ENCODE assay signal across 8 cellular contexts in the genomic region with DNA sequence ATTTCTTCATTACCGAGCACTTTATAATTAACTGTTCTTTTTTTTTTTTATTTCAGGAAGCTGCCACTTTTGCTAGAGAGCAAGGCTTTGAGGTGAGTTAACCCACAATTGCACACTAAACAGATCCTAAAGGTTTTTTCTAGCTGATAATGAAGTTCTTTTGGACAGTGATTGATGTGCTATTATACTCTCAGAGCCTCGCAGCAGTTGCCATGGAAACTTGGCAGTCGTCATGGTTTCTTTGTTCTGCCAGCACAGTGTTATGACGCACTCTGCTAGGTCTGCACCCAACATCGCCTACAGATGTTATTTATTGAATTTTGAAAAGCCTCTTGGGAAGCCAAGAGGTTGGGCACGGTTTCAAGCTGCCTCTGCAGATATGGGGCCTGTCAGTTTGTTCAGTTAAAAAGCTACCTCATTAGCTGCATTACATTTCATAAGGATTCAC.
DNase-seq lines count a peak whose midpoint lies in the region; ATAC-seq, FAIRE-seq and TF ChIP-seq lines count a peak whose summit lies in the region.

No MANE protein-coding gene starts in this region.

- 9 to 13% methylated on average over 6 of the region's 6 CpGs for WGBS in thyroid gland, 2 donors

- no peak for ATAC-seq in HG03095 (IDR thresholded peaks at IDR 0.05; ENCODE audit: unreplicated experiment)

- no peaks in the 10 kb centered on the region for H3K36me3 ChIP-seq in thyroid gland

- H3K4me1 ChIP-seq in thyroid gland = peaks cover 62 to 66% of the 10 kb centered on the region in 2 donors

- peaks cover 47% of the 10 kb centered on the region for H3K4me1 Mint-ChIP-seq in activated naive CD4-positive, alpha-beta T cell treated with anti-CD3 and anti-CD28 coated beads for 36 hours (ENCODE audit: low read depth)

- H3K27ac ChIP-seq in RWPE1 (no peak overlapping the region), thyroid gland (peak overlapping the region; percentile 34 to 95 (median 42))

- peak overlapping the region; percentile 68 for H3K27ac Mint-ChIP-seq in activated naive CD4-positive, alpha-beta T cell treated with anti-CD3 and anti-CD28 coated beads for 36 hours

- no peak for TF ChIP-seq POLR2A in thyroid gland (IDR thresholded peaks at IDR 0.05)

- CTCF ChIA-PET in RWPE1 (lab: Yijun Ruan, JAX) = no interaction called here
- CTCF ChIA-PET in activated naive CD4-positive, alpha-beta T cell treated with anti-CD3 and anti-CD28 coated beads for 36 hours (lab: Charles Lee) = no interaction called here

- H3K4me3 ChIP-seq in thyroid gland (replicated peaks in 1 of 3) = no peak overlapping the region

- intact Hi-C loops in activated naive CD4-positive, alpha-beta T cell treated with anti-CD3 and anti-CD28 coated beads for 36 hours (cut with micrococcal nuclease) = loop anchor here (1.0 to 10.0 kb wide), 6 partner anchors 237 to 964 kb away; a partner anchor contains a TSS
- intact Hi-C loops in posterior cingulate gyrus (cut with DNase I) (loop anchor here (10.0 kb wide), 1 partner anchor 236 kb away; a partner anchor contains a TSS), thyroid gland (cut with DNase I) (no loop called here)

- peak overlapping the region; percentile 27 for H3K4me3 Mint-ChIP-seq in activated naive CD4-positive, alpha-beta T cell treated with anti-CD3 and anti-CD28 coated beads for 36 hours

- FAIRE-seq in HTR-8/SVneo (lab: Jason Lieb, UNC) = no peak

- H3K36me3 Mint-ChIP-seq in activated naive CD4-positive, alpha-beta T cell treated with anti-CD3 and anti-CD28 coated beads for 36 hours (ENCODE audit: low read depth) = peaks cover 4% of the 10 kb centered on the region

- POLR2A ChIA-PET in RWPE1 (lab: Yijun Ruan, JAX; ENCODE audit: low non-redundant PET) = no interaction called here

- no peaks in the 10 kb centered on the region for H3K9me3 ChIP-seq in thyroid gland

- no peaks in the 10 kb centered on the region for H3K27me3 ChIP-seq in thyroid gland

- TF ChIP-seq CTCF in RWPE1 (conservative IDR thresholded peaks at IDR 0.05; ENCODE audit: low read depth) = no peak
- no peak for TF ChIP-seq CTCF in thyroid gland (IDR thresholded peaks at IDR 0.05)

- H3K27me3 Mint-ChIP-seq in activated naive CD4-positive, alpha-beta T cell treated with anti-CD3 and anti-CD28 coated beads for 36 hours (ENCODE audit: low read depth) = no peaks in the 10 kb centered on the region

- H3K9me3 Mint-ChIP-seq in activated naive CD4-positive, alpha-beta T cell treated with anti-CD3 and anti-CD28 coated beads for 36 hours = no peaks in the 10 kb centered on the region

- DNase-seq in COLO668 (lab: John Stamatoyannopoulos, UW; ENCODE audit: unreplicated experiment) = peak; percentile 74
- peak; percentile 58 for DNase-seq in HTR-8/SVneo (ENCODE audit: insufficient read length, low spot score)
- peak; percentile 80 for DNase-seq in RWPE1 (ENCODE audit: low spot score)
- peak; percentile 95 for DNase-seq in activated naive CD4-positive, alpha-beta T cell treated with anti-CD3 and anti-CD28 coated beads for 36 hours
- peak; percentile 60 for DNase-seq in germinal center (ENCODE audit: low spot score)
- DNase-seq in posterior cingulate gyrus = peak; percentile 64 to 95 (median 77)
- DNase-seq in thyroid gland = peak; percentile 92 to 94
